8 cellular contexts compared by ENCODE assay signal in genomic region chr13:29362849-29363604, GRCh38.
DNase-seq lines count a peak whose midpoint lies in the region; ATAC-seq and TF ChIP-seq lines count a peak whose summit lies in the region.

No MANE protein-coding gene starts in this region.

- H3K9me3 Mint-ChIP-seq in glutamatergic neuron (ENCODE audit: unreplicated experiment) (peaks cover 5% of the 10 kb centered on the region), progenitor cell of endocrine pancreas (ENCODE audit: low read depth) (no peaks in the 10 kb centered on the region)

- H3K4me3 Mint-ChIP-seq in glutamatergic neuron (ENCODE audit: unreplicated experiment) (no peak overlapping the region), progenitor cell of endocrine pancreas (ENCODE audit: low read depth) (no peak overlapping the region)

- in situ Hi-C loops in Caki2 (cut with HindIII; ENCODE audit: low pct_unique_long_range_greater_than_20kb, low sequenced_read_pairs), result no loop called here

- DNase-seq in Caki2 (ENCODE audit: low read depth) (peak; percentile 22), NOMO-1 treated with DMSO at 0.1 percent for 48 hours (lab: John Stamatoyannopoulos, UW; ENCODE audit: unreplicated experiment) (peak; percentile 63), glutamatergic neuron (peak; percentile 61), progenitor cell of endocrine pancreas (ENCODE audit: low spot score, unreplicated experiment) (peak; percentile 34)
- DNase-seq in activated effector memory CD4-positive, alpha-beta T cell treated with anti-CD3 and anti-CD28 coated beads, Interleukin-2, amount 50 U/mL, for 16 hours, result peak; percentile 69

- TF ChIP-seq CTCF in glutamatergic neuron (IDR thresholded peaks at IDR 0.05; ENCODE audit: partially characterized antibody, unreplicated experiment) (peak; percentile 91), progenitor cell of endocrine pancreas (IDR thresholded peaks at IDR 0.05; ENCODE audit: unreplicated experiment) (peak; percentile 97)

- ATAC-seq in GM19023 (IDR thresholded peaks at IDR 0.05; ENCODE audit: unreplicated experiment) (peak; percentile 76), HG03439 (IDR thresholded peaks at IDR 0.05; ENCODE audit: unreplicated experiment) (peak; percentile 89), GM19452 (IDR thresholded peaks at IDR 0.05; ENCODE audit: unreplicated experiment) (no peak)

- peaks cover 4% of the 10 kb centered on the region for H3K27me3 Mint-ChIP-seq in glutamatergic neuron (ENCODE audit: unreplicated experiment)
- peaks cover 36% of the 10 kb centered on the region for H3K27me3 Mint-ChIP-seq in progenitor cell of endocrine pancreas

- H3K4me1 Mint-ChIP-seq in glutamatergic neuron (ENCODE audit: low read depth, unreplicated experiment) (peaks cover 6% of the 10 kb centered on the region), progenitor cell of endocrine pancreas (ENCODE audit: low read depth) (no peaks in the 10 kb centered on the region)

- H3K36me3 Mint-ChIP-seq in glutamatergic neuron (ENCODE audit: unreplicated experiment) (peaks cover 4% of the 10 kb centered on the region), progenitor cell of endocrine pancreas (ENCODE audit: insufficient read depth) (no peaks in the 10 kb centered on the region)

- no peak overlapping the region for H3K27ac Mint-ChIP-seq in glutamatergic neuron (ENCODE audit: unreplicated experiment)
- H3K27ac Mint-ChIP-seq in progenitor cell of endocrine pancreas, result no peak overlapping the region
